1 cellular context compared by ENCODE assay signal in the genomic region with DNA sequence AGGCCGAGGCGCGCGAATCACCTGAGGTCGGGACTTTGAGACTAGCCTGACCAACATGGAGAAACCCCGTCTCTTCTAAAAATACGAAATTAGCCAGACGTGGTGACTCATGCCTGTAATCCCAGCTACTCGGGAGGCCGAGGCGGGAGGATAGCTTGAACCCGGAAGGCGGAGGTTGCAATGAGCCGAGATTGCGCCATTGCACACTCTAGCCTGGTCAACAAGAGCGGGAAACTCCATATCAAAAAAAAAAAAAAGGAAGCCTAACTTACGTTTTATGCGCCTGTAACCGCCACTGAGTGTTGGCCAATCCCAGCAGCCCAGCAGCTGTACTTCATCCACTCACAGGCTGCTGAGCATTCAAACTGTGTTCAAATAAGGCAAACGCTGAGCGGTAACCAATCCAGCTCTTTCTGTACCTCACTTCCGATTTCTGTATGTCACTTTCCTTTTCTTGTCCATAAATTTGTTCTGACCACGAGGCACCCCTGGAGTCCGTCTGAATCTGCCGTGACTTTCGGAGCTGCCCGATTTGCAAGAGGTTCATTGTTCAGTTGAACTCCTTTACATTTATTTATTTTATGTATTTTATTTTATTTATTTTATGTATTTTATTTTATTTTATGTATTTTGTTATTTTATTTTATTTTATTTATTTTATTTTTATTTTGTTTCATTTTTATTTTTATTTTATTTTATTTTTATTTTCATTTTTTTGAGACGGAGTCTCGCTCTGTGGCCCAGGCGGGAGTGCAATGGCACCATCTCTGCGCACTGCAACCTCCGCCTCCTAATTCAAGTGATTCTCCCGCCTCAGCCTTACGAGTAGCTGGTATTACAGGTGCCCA.
TF ChIP-seq lines count a peak whose summit lies in the region.

No MANE protein-coding gene starts in this region.

TF ChIP-seq in SK-N-SH treated with all-trans-retinoic acid at 6 μM for 48 hours, 23 proteins besides CTCF, POLR2A, EP300 and RAD21 (continued from another document):
- TF ChIP-seq, protein P1, sequence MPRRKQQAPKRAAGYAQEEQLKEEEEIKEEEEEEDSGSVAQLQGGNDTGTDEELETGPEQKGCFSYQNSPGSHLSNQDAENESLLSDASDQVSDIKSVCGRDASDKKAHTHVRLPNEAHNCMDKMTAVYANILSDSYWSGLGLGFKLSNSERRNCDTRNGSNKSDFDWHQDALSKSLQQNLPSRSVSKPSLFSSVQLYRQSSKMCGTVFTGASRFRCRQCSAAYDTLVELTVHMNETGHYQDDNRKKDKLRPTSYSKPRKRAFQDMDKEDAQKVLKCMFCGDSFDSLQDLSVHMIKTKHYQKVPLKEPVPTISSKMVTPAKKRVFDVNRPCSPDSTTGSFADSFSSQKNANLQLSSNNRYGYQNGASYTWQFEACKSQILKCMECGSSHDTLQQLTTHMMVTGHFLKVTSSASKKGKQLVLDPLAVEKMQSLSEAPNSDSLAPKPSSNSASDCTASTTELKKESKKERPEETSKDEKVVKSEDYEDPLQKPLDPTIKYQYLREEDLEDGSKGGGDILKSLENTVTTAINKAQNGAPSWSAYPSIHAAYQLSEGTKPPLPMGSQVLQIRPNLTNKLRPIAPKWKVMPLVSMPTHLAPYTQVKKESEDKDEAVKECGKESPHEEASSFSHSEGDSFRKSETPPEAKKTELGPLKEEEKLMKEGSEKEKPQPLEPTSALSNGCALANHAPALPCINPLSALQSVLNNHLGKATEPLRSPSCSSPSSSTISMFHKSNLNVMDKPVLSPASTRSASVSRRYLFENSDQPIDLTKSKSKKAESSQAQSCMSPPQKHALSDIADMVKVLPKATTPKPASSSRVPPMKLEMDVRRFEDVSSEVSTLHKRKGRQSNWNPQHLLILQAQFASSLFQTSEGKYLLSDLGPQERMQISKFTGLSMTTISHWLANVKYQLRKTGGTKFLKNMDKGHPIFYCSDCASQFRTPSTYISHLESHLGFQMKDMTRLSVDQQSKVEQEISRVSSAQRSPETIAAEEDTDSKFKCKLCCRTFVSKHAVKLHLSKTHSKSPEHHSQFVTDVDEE (CRISPR knock-in tag; IDR thresholded peaks at IDR 0.05), result no peak
- TF ChIP-seq, protein P2, sequence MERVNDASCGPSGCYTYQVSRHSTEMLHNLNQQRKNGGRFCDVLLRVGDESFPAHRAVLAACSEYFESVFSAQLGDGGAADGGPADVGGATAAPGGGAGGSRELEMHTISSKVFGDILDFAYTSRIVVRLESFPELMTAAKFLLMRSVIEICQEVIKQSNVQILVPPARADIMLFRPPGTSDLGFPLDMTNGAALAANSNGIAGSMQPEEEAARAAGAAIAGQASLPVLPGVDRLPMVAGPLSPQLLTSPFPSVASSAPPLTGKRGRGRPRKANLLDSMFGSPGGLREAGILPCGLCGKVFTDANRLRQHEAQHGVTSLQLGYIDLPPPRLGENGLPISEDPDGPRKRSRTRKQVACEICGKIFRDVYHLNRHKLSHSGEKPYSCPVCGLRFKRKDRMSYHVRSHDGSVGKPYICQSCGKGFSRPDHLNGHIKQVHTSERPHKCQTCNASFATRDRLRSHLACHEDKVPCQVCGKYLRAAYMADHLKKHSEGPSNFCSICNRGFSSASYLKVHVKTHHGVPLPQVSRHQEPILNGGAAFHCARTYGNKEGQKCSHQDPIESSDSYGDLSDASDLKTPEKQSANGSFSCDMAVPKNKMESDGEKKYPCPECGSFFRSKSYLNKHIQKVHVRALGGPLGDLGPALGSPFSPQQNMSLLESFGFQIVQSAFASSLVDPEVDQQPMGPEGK (CRISPR knock-in tag; IDR thresholded peaks at IDR 0.05; ENCODE audit: borderline replicate concordance), result no peak
- TF ChIP-seq ARNTL (CRISPR knock-in tag; IDR thresholded peaks at IDR 0.05; ENCODE audit: borderline replicate concordance, low read depth) (no peak), ZFP30 (CRISPR knock-in tag; IDR thresholded peaks at IDR 0.05) (no peak), TOX (CRISPR knock-in tag; IDR thresholded peaks at IDR 0.05; ENCODE audit: borderline replicate concordance) (no peak), ZNF8 (CRISPR knock-in tag; IDR thresholded peaks at IDR 0.05) (no peak), SNAI2 (CRISPR knock-in tag; IDR thresholded peaks at IDR 0.05) (no peak), RARB (CRISPR knock-in tag; IDR thresholded peaks at IDR 0.05) (no peak), BACH2 (CRISPR knock-in tag; IDR thresholded peaks at IDR 0.05; ENCODE audit: borderline replicate concordance) (no peak), ZNF70 (CRISPR knock-in tag; IDR thresholded peaks at IDR 0.05) (no peak), GLIS3 (CRISPR knock-in tag; IDR thresholded peaks at IDR 0.05) (no peak), PPARA (CRISPR knock-in tag; IDR thresholded peaks at IDR 0.05; ENCODE audit: borderline replicate concordance) (no peak)
- TF ChIP-seq, protein P3, sequence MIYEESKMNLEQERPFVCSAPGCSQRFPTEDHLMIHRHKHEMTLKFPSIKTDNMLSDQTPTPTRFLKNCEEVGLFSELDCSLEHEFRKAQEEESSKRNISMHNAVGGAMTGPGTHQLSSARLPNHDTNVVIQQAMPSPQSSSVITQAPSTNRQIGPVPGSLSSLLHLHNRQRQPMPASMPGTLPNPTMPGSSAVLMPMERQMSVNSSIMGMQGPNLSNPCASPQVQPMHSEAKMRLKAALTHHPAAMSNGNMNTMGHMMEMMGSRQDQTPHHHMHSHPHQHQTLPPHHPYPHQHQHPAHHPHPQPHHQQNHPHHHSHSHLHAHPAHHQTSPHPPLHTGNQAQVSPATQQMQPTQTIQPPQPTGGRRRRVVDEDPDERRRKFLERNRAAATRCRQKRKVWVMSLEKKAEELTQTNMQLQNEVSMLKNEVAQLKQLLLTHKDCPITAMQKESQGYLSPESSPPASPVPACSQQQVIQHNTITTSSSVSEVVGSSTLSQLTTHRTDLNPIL (CRISPR knock-in tag; IDR thresholded peaks at IDR 0.05; ENCODE audit: low read depth), result no peak
